Comparison of ENCODE assay signal across 24 cellular contexts in the genomic region with DNA sequence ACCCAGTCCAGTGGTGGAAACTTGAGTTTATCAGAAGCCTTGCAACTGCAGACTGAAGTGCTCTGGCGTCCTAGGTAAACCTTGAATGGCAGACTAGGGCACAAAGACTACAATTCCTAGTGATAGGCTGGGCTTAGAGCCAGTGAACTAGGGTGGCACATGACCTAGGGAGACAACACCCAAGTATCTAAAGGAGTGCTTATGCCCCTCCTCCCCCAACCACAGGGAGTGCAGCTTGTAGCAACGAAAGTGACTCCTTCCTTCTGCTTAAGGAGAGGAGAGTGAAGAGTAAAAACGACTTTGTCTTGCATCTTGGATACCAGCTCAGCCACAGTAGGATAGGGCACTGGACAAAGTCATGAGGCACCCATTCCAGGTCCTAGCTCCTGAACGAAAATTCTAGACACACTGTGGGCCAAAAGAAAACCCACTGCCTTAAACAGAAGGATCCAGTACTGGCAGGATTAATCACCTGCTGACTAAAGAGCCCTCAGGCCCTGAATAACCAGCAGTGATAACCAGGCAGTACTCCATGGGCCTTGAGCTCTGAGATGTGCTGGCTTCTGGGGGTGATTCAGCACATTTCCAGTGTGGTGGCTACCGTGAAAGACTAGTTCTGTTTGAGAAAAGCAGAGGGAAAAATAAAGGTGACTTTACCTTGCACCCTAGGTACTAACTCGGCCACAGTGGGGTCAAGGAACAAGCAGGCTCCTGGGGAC. TPM values are rescaled to one million over a fixed set of nuclear protein-coding genes. Genes with fewer than 3 reads are reported as not detected.
DNase-seq lines count a peak whose midpoint lies in the region; ATAC-seq and TF ChIP-seq lines count a peak whose summit lies in the region.
"Had no signal": no experiment of that assay in that cellular context is flagged by ENCODE, and none has a peak within 500 bp of the region (broad histone marks: within the 10 kb centered on the region; RNA-seq: fewer than 3 reads in every experiment).

No MANE protein-coding gene starts in this region.

- no peak overlapping the region for H3K18ac ChIP-seq in IMR-90 (ENCODE audit: low read depth, low read length)

- CTCF ChIA-PET in IMR-90 (lab: Yijun Ruan, JAX) = no interaction called here

- dilution Hi-C loops in IMR-90 (cut with HindIII; ENCODE audit: low sequenced_read_pairs, unreplicated experiment) = no loop called here

- no peaks in the 10 kb centered on the region for H3K36me3 ChIP-seq in IMR-90 (ENCODE audit: control insufficient read depth, insufficient read depth, low read length)
- H3K36me3 ChIP-seq: cardiac muscle cell, upper lobe of right lung had no signal

- no peak overlapping the region for H3K4ac ChIP-seq in IMR-90 (ENCODE audit: low read depth, low read length)

- H3K4me1 ChIP-seq in IMR-90 (ENCODE audit: control insufficient read depth, insufficient read depth, low read length) = no peaks in the 10 kb centered on the region
- H3K4me1 ChIP-seq: upper lobe of right lung had no signal

- intact Hi-C loops in IMR-90 (cut with micrococcal nuclease) = no loop called here

- H3K4me3 ChIP-seq in IMR-90 (ENCODE audit: insufficient read depth, low read depth, low read length) = no peak overlapping the region
- H3K4me3 ChIP-seq: cardiac muscle cell, SK-N-MC, skin epidermis, upper lobe of right lung had no signal

- peaks cover 5% of the 10 kb centered on the region for H3K27me3 ChIP-seq in IMR-90 (ENCODE audit: control insufficient read depth, insufficient read depth, low read length)
- H3K27me3 ChIP-seq: cardiac muscle cell, upper lobe of right lung had no signal

- H2AK9ac ChIP-seq in IMR-90 (replicated peaks; ENCODE audit: low read depth, low read length, poor library complexity) = no peak overlapping the region

- H4K5ac ChIP-seq in IMR-90 (ENCODE audit: low read depth, low read length) = no peak overlapping the region

- no peak overlapping the region for H3K9ac ChIP-seq in IMR-90 (ENCODE audit: low read depth, low read length)

- H3K14ac ChIP-seq in IMR-90 (replicated peaks; ENCODE audit: low read depth, low read length) = no peak overlapping the region

- no peak overlapping the region for H4K8ac ChIP-seq in IMR-90 (ENCODE audit: low read depth in 2 of 2, low read length in 2 of 2)

- no peak overlapping the region for H3K4me2 ChIP-seq in IMR-90 (ENCODE audit: low read depth, low read length)

- BruUV-seq in IMR-90 (replicated peaks; lab: Mats Ljungman, UMichigan) = no TSS peak

- no peak for TF ChIP-seq RAD21 in IMR-90 (IDR thresholded peaks at IDR 0.05; ENCODE audit: low read length)

- no peak overlapping the region for H2BK20ac ChIP-seq in IMR-90 (ENCODE audit: low read depth, low read length)

- H3K9me3 ChIP-seq in IMR-90 (ENCODE audit: control insufficient read depth, insufficient read depth, low read length) = no peaks in the 10 kb centered on the region
- H3K9me3 ChIP-seq: upper lobe of right lung had no signal

- H2BK15ac ChIP-seq in IMR-90 (ENCODE audit: low read depth, low read length) = no peak overlapping the region

- H3K79me1 ChIP-seq in IMR-90 (ENCODE audit: low read depth in 1 of 2, low read length in 2 of 2) = no peaks in the 10 kb centered on the region

- H2AK5ac ChIP-seq in IMR-90 (ENCODE audit: low read depth, low read length) = no peak overlapping the region

- H2AFZ ChIP-seq in IMR-90 (replicated peaks; ENCODE audit: low read length, poor library complexity) = no peak overlapping the region

- H4K20me1 ChIP-seq in IMR-90 (ENCODE audit: insufficient read depth, low read length) = no peaks in the 10 kb centered on the region

- TF ChIP-seq POLR2A in IMR-90 (IDR thresholded peaks at IDR 0.05; ENCODE audit: low read depth, low read length) = no peak

- in situ Hi-C loops in IMR-90 (cut with MboI; ENCODE audit: low sequenced_read_pairs) = no loop called here
- in situ Hi-C loops in GM13977 (cut with MboI; ENCODE audit: low pct_unique_long_range_greater_than_20kb, low sequenced_read_pairs, unreplicated experiment) = no loop called here

- H3K23ac ChIP-seq in IMR-90 (ENCODE audit: low read depth, low read length) = no peak overlapping the region

- DNase-seq in Daoy (ENCODE audit: low read depth) (peak; percentile 24), IMR-90 (peak; percentile 1), T1000 (lab: John Stamatoyannopoulos, UW) (peak; percentile 6), epithelial cell of prostate (ENCODE audit: low read depth, low spot score) (peak; percentile 14), GM13977 (ENCODE audit: low spot score) (no peak), substantia nigra (lab: John Stamatoyannopoulos, UW) (no peak), AG20443 (ENCODE audit: low spot score) (no peak), omental fat pad (ENCODE audit: low spot score) (no peak)
- DNase-seq: activated CD4-positive, alpha-beta T cell treated with anti-CD3 and anti-CD28 coated beads, Interleukin-2, amount 50 U/mL, for 4 hours; activated naive CD4-positive, alpha-beta T cell treated with anti-CD3 and anti-CD28 coated beads, Interleukin-2, amount 10 ng/mL, durations not matched to agents 7 days and 5 days; amygdala; cortex of kidney; DMS53; left cardiac atrium; mesendoderm; NCI-H1105 treated with DMSO at 0.1 percent for 48 hours; NCI-H2081; NCI-H446; upper lobe of right lung had no signal

- POLR2A ChIA-PET in IMR-90 (lab: Charles Lee; ENCODE audit: unreplicated experiment) = no interaction called here

- H2BK120ac ChIP-seq in IMR-90 (ENCODE audit: low read depth, low read length) = no peak overlapping the region

- 0% methylated on average over 1 of the region's 6 CpGs; no CpG with 5 or more reads in 1 of the 2 experiments for WGBS in IMR-90 (ENCODE audit: extremely low coverage in 2 of 2, insufficient read length in 1 of 2), 2 experiments

- no peak overlapping the region for H2BK5ac ChIP-seq in IMR-90 (ENCODE audit: low read depth, low read length, poor library complexity, severe bottlenecking)

- TF ChIP-seq CTCF in IMR-90 (conservative IDR thresholded peaks at IDR 0.05; ENCODE audit: low read depth, low read length) (no peak), GM13977 (IDR thresholded peaks at IDR 0.05; ENCODE audit: extremely low read depth, insufficient read depth, missing control alignments) (no peak), omental fat pad (IDR thresholded peaks at IDR 0.05) (no peak)

- no peak overlapping the region for H3K56ac ChIP-seq in IMR-90 (ENCODE audit: extremely low read depth, insufficient read depth, low read length)

- H3K27ac ChIP-seq in IMR-90 (ENCODE audit: insufficient read depth, low read length) = no peak overlapping the region
- H3K27ac ChIP-seq in epithelial cell of prostate = no peak overlapping the region
- H3K27ac ChIP-seq in substantia nigra (ENCODE audit: low read depth, low read length, poor library complexity, severe bottlenecking) = no peak overlapping the region
- H3K27ac ChIP-seq: cardiac muscle cell, SK-N-MC, skin epidermis, upper lobe of right lung had no signal

- no peaks in the 10 kb centered on the region for H3K9me1 ChIP-seq in IMR-90 (ENCODE audit: insufficient read depth, low read length)

- ATAC-seq in IMR-90 (ENCODE audit: low read depth) = no peak
- no peak for ATAC-seq in omental fat pad (ENCODE audit: low FRiP score)
- ATAC-seq: HCT116, left cardiac atrium, upper lobe of right lung, WTC11 had no signal

- H4K91ac ChIP-seq in IMR-90 (ENCODE audit: insufficient read depth, low read depth, low read length) = no peak overlapping the region

TF ChIP-seq in IMR-90, 13 proteins besides CTCF, POLR2A, EP300 and RAD21:
- TF ChIP-seq, protein P1, sequence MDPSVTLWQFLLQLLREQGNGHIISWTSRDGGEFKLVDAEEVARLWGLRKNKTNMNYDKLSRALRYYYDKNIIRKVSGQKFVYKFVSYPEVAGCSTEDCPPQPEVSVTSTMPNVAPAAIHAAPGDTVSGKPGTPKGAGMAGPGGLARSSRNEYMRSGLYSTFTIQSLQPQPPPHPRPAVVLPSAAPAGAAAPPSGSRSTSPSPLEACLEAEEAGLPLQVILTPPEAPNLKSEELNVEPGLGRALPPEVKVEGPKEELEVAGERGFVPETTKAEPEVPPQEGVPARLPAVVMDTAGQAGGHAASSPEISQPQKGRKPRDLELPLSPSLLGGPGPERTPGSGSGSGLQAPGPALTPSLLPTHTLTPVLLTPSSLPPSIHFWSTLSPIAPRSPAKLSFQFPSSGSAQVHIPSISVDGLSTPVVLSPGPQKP (IDR thresholded peaks at IDR 0.05; ENCODE audit: borderline replicate concordance, low read depth, low read length) = no peak
- TF ChIP-seq NFE2L2 (IDR thresholded peaks at IDR 0.05; ENCODE audit: low read depth, low read length) = no peak
- no peak for TF ChIP-seq CEBPB (IDR thresholded peaks at IDR 0.05; ENCODE audit: low read depth, low read length)
- TF ChIP-seq SMC3 (IDR thresholded peaks at IDR 0.05; ENCODE audit: low read depth, low read length) = no peak
- TF ChIP-seq, protein P2, sequence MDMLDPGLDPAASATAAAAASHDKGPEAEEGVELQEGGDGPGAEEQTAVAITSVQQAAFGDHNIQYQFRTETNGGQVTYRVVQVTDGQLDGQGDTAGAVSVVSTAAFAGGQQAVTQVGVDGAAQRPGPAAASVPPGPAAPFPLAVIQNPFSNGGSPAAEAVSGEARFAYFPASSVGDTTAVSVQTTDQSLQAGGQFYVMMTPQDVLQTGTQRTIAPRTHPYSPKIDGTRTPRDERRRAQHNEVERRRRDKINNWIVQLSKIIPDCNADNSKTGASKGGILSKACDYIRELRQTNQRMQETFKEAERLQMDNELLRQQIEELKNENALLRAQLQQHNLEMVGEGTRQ (IDR thresholded peaks at IDR 0.05; ENCODE audit: low read depth, low read length) = no peak
- no peak for TF ChIP-seq MXI1 (IDR thresholded peaks at IDR 0.05; ENCODE audit: borderline replicate concordance, low read depth, low read length)
- no peak for TF ChIP-seq FOS (IDR thresholded peaks at IDR 0.05; ENCODE audit: low read depth, low read length)
- TF ChIP-seq CHD1 (IDR thresholded peaks at IDR 0.05; ENCODE audit: low read depth, low read length) = no peak
- TF ChIP-seq MAFK (IDR thresholded peaks at IDR 0.05; ENCODE audit: low read depth, low read length) = no peak
- TF ChIP-seq BHLHE40 (IDR thresholded peaks at IDR 0.05; ENCODE audit: low read depth, low read length) = no peak
- no peak for TF ChIP-seq RFX5 (IDR thresholded peaks at IDR 0.05; ENCODE audit: low read depth, low read length)
- no peak for TF ChIP-seq RCOR1 (IDR thresholded peaks at IDR 0.05; ENCODE audit: insufficient replicate concordance, low read length)
- TF ChIP-seq MAZ (IDR thresholded peaks at IDR 0.05; ENCODE audit: borderline replicate concordance, low read depth, low read length) = no peak

RNA-seq across cellular contexts. Expression of gene STARD8, which starts 58.7 kb away (rescaled TPM):
- 3.4 and 3.8 TPM in 2 replicates for total RNA-seq in Daoy (2014; rRNA removed; shearing (Covaris generic))
- total RNA-seq in IMR-90 (2012; rRNA removed) = 1.6 and 1.7 TPM in 2 replicates
- 2.3 and 2.5 TPM in 2 replicates for polyA plus RNA-seq in IMR-90 (2012; rRNA removed)
- polyA plus RNA-seq in IMR-90 (2012; cell fraction: cytosol; rRNA removed) = 1.1 and 1.6 TPM in 2 replicates
- polyA plus RNA-seq in IMR-90 (2012; cell fraction: nucleus; rRNA removed; ENCODE audit: low replicate concordance) = 3.8 and 5.7 TPM in 2 replicates
- 10 to 100 TPM; 14.2 to 40.2 (median 24.2) TPM for total RNA-seq in omental fat pad

Comparison
In these comparisons a context has a peak if more than half of its experiments do, and no peak if none do; other contexts are left out.
1. DNase-seq: peak in Daoy (single experiment), IMR-90 (single experiment), T1000 (single experiment) and epithelial cell of prostate (single experiment); none in GM13977 (single experiment), substantia nigra (0 of 49), AG20443 (single experiment) and omental fat pad (single experiment).